21 cellular contexts compared by ENCODE assay signal in genomic region chr3:79278681-79279080, GRCh38.
"Had no signal": no experiment of that assay in that cellular context is flagged by ENCODE, and none has a peak within 500 bp of the region (broad histone marks: within the 10 kb centered on the region; RNA-seq: fewer than 3 reads in every experiment).

No MANE protein-coding gene starts in this region.

- H3K9me3 ChIP-seq: SK-N-SH had no signal

- H3K9ac ChIP-seq: SK-N-SH had no signal

- DNase-seq: KBM-7, NCI-H1092, NCI-H1105 treated with DMSO at 0.1 percent for 48 hours, NCI-H1417 treated with DMSO at 0.1 percent for 48 hours, NCI-H146, NCI-H1694 treated with DMSO at 0.1 percent for 48 hours, NCI-H2029, NCI-H2081 treated with DMSO at 0.1 percent for 48 hours, NCI-H2171, NCI-H226, NCI-H446, NCI-H510A, NCI-H524 treated with DMSO at 0.1 percent for 48 hours, NCI-H69, NCI-H774, Right ventricle myocardium superior, RPMI8226, SIG-M5, SK-N-SH, SW 1271 had no signal

- H3K27ac ChIP-seq: HL-60 had no signal

- H3K4me2 ChIP-seq: SK-N-SH had no signal
